ENCODE assay signal across 8 cellular contexts in genomic region chr1:151762941-151763921, GRCh38. TPM values are rescaled to one million over a fixed set of nuclear protein-coding genes. Genes with fewer than 3 reads are reported as not detected.
DNase-seq lines count a peak whose midpoint lies in the region; ATAC-seq, FAIRE-seq and TF ChIP-seq lines count a peak whose summit lies in the region.

Gene MRPL9, minus strand, starts transcription at chr1:151763496. Its CDS starts 17 bp downstream, at chr1:151763479.

- H3K27me3 ChIP-seq in cardiac muscle cell (no peaks in the 10 kb centered on the region), pancreas (no peaks in the 10 kb centered on the region), thyroid gland (no peaks in the 10 kb centered on the region)

- H3K27me3 Mint-ChIP-seq in activated naive CD8-positive, alpha-beta T cell treated with anti-CD3 and anti-CD28 coated beads, Interleukin-2, amount 50 U/mL, for 24 hours = no peaks in the 10 kb centered on the region

- peaks cover 22% of the 10 kb centered on the region for H3K4me1 Mint-ChIP-seq in activated naive CD8-positive, alpha-beta T cell treated with anti-CD3 and anti-CD28 coated beads, Interleukin-2, amount 50 U/mL, for 24 hours

- H3K4me1 ChIP-seq in cardiac muscle cell (ENCODE audit: low read depth) (peaks cover 5% of the 10 kb centered on the region), pancreas (peaks cover 3 to 16% (median 4%) of the 10 kb centered on the region in 3 donors), thyroid gland (peaks cover 25% of the 10 kb centered on the region in 2 donors)

- ATAC-seq in HG02610 (IDR thresholded peaks at IDR 0.05; ENCODE audit: unreplicated experiment) (peak; percentile 96), pancreas (peak; percentile 97 to 99 (median 99))
- ATAC-seq in activated naive CD8-positive, alpha-beta T cell treated with anti-CD3 and anti-CD28 coated beads, Interleukin-2, amount 50 U/mL, for 24 hours = peak; percentile 100

- TF ChIP-seq CTCF in cardiac muscle cell (IDR thresholded peaks at IDR 0.05; ENCODE audit: low read depth, low read length) (no peak), pancreas (IDR thresholded peaks at IDR 0.05) (no peak), thyroid gland (IDR thresholded peaks at IDR 0.05) (no peak)

- H3K36me3 ChIP-seq in cardiac muscle cell (peaks cover 16% of the 10 kb centered on the region), pancreas (peaks cover 0 to 17% (median 10%) of the 10 kb centered on the region in 3 donors), thyroid gland (peaks cover 12 to 21% of the 10 kb centered on the region in 2 donors)

- intact Hi-C loops in pancreas (cut with DNase I) (no loop called here), thyroid gland (cut with DNase I) (no loop called here)

- H3K9me3 ChIP-seq in cardiac muscle cell (ENCODE audit: low read depth) (no peaks in the 10 kb centered on the region), pancreas (no peaks in the 10 kb centered on the region), thyroid gland (no peaks in the 10 kb centered on the region)

- no peak for FAIRE-seq in pancreas (lab: Jason Lieb, UNC)

- H3K4me3 ChIP-seq in GM08714 (ENCODE audit: low read length) (peak within 1 kb of the TSS; percentile 94), cardiac muscle cell (peak within 1 kb of the TSS; percentile 83), pancreas (peak within 1 kb of the TSS; percentile 42 to 81 (median 67)), thyroid gland (replicated peaks in 1 of 3) (peak within 1 kb of the TSS; percentile 61 to 77 (median 70))

- peak; percentile 72 for DNase-seq in NCI-H128 (lab: John Stamatoyannopoulos, UW; ENCODE audit: unreplicated experiment)
- peak; percentile 76 for DNase-seq in T follicular helper cell (ENCODE audit: low read depth)
- DNase-seq in activated naive CD8-positive, alpha-beta T cell treated with anti-CD3 and anti-CD28 coated beads, Interleukin-2, amount 50 U/mL, for 24 hours = peak; percentile 90
- DNase-seq in cardiac muscle cell (ENCODE audit: low read depth in 1 of 2, low spot score in 1 of 2) = peak; percentile 86 to 88
- DNase-seq in pancreas = peak; percentile 77 to 95 (median 83)
- DNase-seq in thyroid gland = peak; percentile 80 to 83

- peak within 1 kb of the TSS; percentile 97 for H3K27ac Mint-ChIP-seq in activated naive CD8-positive, alpha-beta T cell treated with anti-CD3 and anti-CD28 coated beads, Interleukin-2, amount 50 U/mL, for 24 hours

- peak within 1 kb of the TSS; percentile 93 for H3K4me3 Mint-ChIP-seq in activated naive CD8-positive, alpha-beta T cell treated with anti-CD3 and anti-CD28 coated beads, Interleukin-2, amount 50 U/mL, for 24 hours

- peak in 1 of 2 donors; percentile 67 for TF ChIP-seq POLR2A in thyroid gland (IDR thresholded peaks at IDR 0.05)

- H3K9me3 Mint-ChIP-seq in activated naive CD8-positive, alpha-beta T cell treated with anti-CD3 and anti-CD28 coated beads, Interleukin-2, amount 50 U/mL, for 24 hours = no peaks in the 10 kb centered on the region

- WGBS in pancreas, 2 donors = 0% methylated on average over 66 to 68 of the region's 68 CpGs
- 1% methylated on average over 16 to 46 of the region's 68 CpGs for WGBS in thyroid gland, 2 donors

- H3K27ac ChIP-seq in cardiac muscle cell (peak within 1 kb of the TSS; percentile 90), pancreas (peak within 1 kb of the TSS; percentile 66 to 85 (median 81)), thyroid gland (peak within 1 kb of the TSS; percentile 70 to 91 (median 90))

- H3K36me3 Mint-ChIP-seq in activated naive CD8-positive, alpha-beta T cell treated with anti-CD3 and anti-CD28 coated beads, Interleukin-2, amount 50 U/mL, for 24 hours (ENCODE audit: low read depth) = peaks cover 20% of the 10 kb centered on the region

RNA-seq across cellular contexts. Expression of gene MRPL9, which starts in this region (rescaled TPM):
- total RNA-seq in cardiac muscle cell (91.0 and 103 TPM in 2 replicates), pancreas (10 to 100 TPM; 21.8 to 27.9 (median 24.6) TPM), thyroid gland (10 to 100 TPM; 57.2 to 66.5 (median 61.8) TPM)
- polyA plus RNA-seq in cardiac muscle cell (107 and 108 TPM in 2 replicates), pancreas (10 to 100 TPM; 47.0 to 61.9 TPM)

Comparison
In these comparisons a context has a peak if more than half of its experiments do, and no peak if none do; other contexts are left out.
1. Peak in every context shown above with its lines: DNase-seq, ATAC-seq, H3K4me3 ChIP-seq and H3K27ac ChIP-seq.